8 cellular contexts compared by ENCODE assay signal in the genomic region with DNA sequence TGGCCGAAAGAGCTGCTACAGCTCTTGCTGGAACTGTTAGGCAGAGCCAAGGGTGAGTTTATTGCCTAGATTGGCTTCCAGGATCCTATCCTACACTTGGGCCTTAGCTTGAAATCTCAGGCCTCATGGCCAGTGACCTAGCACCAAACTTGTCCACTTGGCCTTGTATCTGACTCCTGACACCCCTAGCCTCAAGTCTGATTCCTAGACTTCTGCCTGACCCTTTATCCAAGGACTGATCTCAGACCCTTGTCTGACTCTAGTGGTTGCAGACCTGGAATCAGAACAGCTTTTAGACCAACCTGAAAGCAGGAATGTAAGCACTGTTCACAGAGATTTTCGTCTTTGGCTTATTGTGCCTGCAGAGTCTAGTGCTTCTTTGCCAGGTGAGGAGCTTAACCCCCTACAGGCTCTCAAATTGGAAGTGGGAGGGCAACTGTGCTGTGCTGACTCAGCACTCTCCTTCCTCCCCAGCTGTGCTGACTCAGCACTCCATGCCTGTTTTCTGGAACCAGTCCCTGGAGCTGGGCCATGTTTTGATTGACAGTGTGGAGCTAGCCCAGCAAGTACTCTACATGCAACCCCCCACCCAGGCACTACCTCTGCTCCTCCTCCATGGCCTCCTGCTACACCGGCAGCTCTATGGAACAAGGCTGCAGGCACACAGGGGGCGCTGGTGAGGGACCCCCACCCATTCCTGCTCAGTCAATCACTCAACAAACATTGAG. TPM values are rescaled to one million over a fixed set of nuclear protein-coding genes. Genes with fewer than 3 reads are reported as not detected.
A peak's percentile ranks its signal among the peaks of the same experiment; 100 is the strongest.
DNase-seq lines count a peak whose midpoint lies in the region; ATAC-seq and TF ChIP-seq lines count a peak whose summit lies in the region.
"Had no signal": no experiment of that assay in that cellular context is flagged by ENCODE, and none has a peak within 500 bp of the region (broad histone marks: within the 10 kb centered on the region; RNA-seq: fewer than 3 reads in every experiment).

No MANE protein-coding gene starts in this region.

- no peak for TF ChIP-seq CTCF in Panc1 (IDR thresholded peaks at IDR 0.05)

- DNase-seq in H4 (ENCODE audit: low spot score) = peak; percentile 66
- DNase-seq in Panc1 (ENCODE audit: low read depth, low spot score) = no peak
- DNase-seq in glomerular visceral epithelial cell (ENCODE audit: extremely low spot score) = peak; percentile 41
- DNase-seq in skeletal muscle cell (ENCODE audit: low read depth) = peak; percentile 45
- DNase-seq in NCI-H526 (lab: John Stamatoyannopoulos, UW) = no peak

- intact Hi-C loops in Panc1 (cut with micrococcal nuclease; ENCODE audit: unreplicated experiment) = loop anchor here (10.0 kb wide), 1 partner anchor 726 kb away; no protein-coding TSS in a partner anchor

- H3K4me3 ChIP-seq in Panc1 (ENCODE audit: low read depth in 2 of 2, low read length in 2 of 2) (no peak overlapping the region), skeletal muscle cell (ENCODE audit: low read depth, low read length) (no peak overlapping the region)

- H3K9me3 ChIP-seq in Panc1 (ENCODE audit: control insufficient read depth, insufficient read depth, low read depth, low read length) = no peaks in the 10 kb centered on the region

- BruUV-seq in Panc1 (replicated peaks; lab: Mats Ljungman, UMichigan) = no TSS peak

- H3K27me3 ChIP-seq in Panc1 (ENCODE audit: control insufficient read depth, insufficient read depth, low read length) = no peaks in the 10 kb centered on the region

- POLR2A ChIA-PET in Panc1 (lab: Charles Lee) = no interaction called here

- CTCF ChIA-PET in Panc1 (lab: Charles Lee) = interaction anchor here (0.7 kb wide), 1 partner anchor 1636 kb away, joined by 6 read pairs; no protein-coding TSS in a partner anchor

- 0 out of 2 replicates have a peak, but pooled peaks have one; percentile 25 for ATAC-seq in Panc1
- ATAC-seq in GM21367 (IDR thresholded peaks at IDR 0.05; ENCODE audit: unreplicated experiment) = no peak
- no peak for ATAC-seq in HG03139 (IDR thresholded peaks at IDR 0.05; ENCODE audit: unreplicated experiment)

- H3K27ac ChIP-seq in Panc1 (ENCODE audit: low read length) = no peak overlapping the region
- H3K27ac ChIP-seq: epithelial cell of prostate had no signal

- no peaks in the 10 kb centered on the region for H3K36me3 ChIP-seq in Panc1 (ENCODE audit: control insufficient read depth, insufficient read depth, low read length)

- in situ Hi-C loops in Panc1 (cut with HindIII; ENCODE audit: low pct_unique_long_range_greater_than_20kb, low sequenced_read_pairs) = no loop called here

- no peaks in the 10 kb centered on the region for H3K4me1 ChIP-seq in Panc1 (ENCODE audit: control insufficient read depth, insufficient read depth, low read length)

RNA-seq across cellular contexts. Expression of a gene that starts 35.1 kb away (rescaled TPM):
- total RNA-seq in H4 (2014; rRNA removed; shearing (Covaris generic)) = 20.7 and 21.6 TPM in 2 replicates
- total RNA-seq in Panc1 (2021; ENCODE audit: unreplicated experiment) = 23.1 TPM
- polyA plus RNA-seq in Panc1 (2012; ENCODE audit: insufficient read length) = 15.3 TPM

RNA-seq across cellular contexts. Expression of a gene that starts 35.2 kb away (rescaled TPM):
- 139 and 144 TPM in 2 replicates for total RNA-seq in H4 (2014; rRNA removed; shearing (Covaris generic))
- 204 TPM for total RNA-seq in Panc1 (2021; ENCODE audit: unreplicated experiment)
- 463 TPM for polyA plus RNA-seq in Panc1 (2012; ENCODE audit: insufficient read length)

RNA-seq across cellular contexts. Expression of a gene that starts 43.7 kb away (rescaled TPM):
- total RNA-seq in H4 (2014; rRNA removed; shearing (Covaris generic)) = 96.9 and 142 TPM in 2 replicates
- total RNA-seq in Panc1 (2021; ENCODE audit: unreplicated experiment) = 387 TPM
- 549 TPM for polyA plus RNA-seq in Panc1 (2012; ENCODE audit: insufficient read length)

RNA-seq across cellular contexts. Expression of a gene that starts 50.9 kb away (rescaled TPM):
- total RNA-seq in H4 (2014; rRNA removed; shearing (Covaris generic)) = 26.3 and 29.1 TPM in 2 replicates
- 200 TPM for total RNA-seq in Panc1 (2021; ENCODE audit: unreplicated experiment)
- polyA plus RNA-seq in Panc1 (2012; ENCODE audit: insufficient read length) = 200 TPM

Comparison
In these comparisons a context has a peak if more than half of its experiments do, and no peak if none do; other contexts are left out.
1. DNase-seq: peak in H4 (single experiment), glomerular visceral epithelial cell (single experiment) and skeletal muscle cell (single experiment); none in Panc1 (single experiment) and NCI-H526 (0 of 2).